ENCODE assay signal across 8 cellular contexts in the genomic region with DNA sequence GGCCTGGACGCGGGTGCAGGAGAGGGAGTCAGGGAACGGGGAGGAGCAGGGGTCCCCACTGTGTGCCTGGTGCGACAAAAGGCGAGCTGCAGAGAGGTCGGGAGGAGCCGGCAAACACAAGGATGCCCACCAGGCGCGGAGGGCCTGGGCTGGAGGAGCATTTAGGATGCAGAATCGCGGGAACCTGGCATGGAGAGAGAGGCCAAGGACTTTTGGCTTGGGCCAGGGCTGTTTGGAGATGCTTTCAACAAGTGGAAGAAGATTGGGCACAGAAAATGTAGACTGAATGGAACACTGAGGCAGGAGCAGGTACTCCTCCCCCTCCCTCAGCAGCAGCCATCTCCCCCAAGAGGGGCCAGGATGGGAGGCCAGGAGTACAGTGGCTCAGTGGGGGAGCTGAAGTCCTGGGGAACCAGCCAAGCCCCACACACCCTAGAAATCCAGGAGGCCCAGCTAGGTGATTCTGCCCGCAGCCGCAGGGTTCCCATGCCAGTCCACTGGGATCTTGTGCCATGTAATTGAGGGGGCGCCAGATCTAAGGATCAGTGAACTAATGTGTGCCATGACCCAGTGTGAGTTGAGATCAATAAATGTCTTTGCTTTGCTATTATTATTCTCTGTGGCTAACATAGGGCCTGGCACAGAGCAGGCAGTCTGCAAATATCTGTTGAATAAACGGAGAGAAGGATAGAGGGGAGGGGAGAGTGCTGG. TPM values are rescaled to one million over a fixed set of nuclear protein-coding genes. Genes with fewer than 3 reads are reported as not detected.
A peak's percentile ranks its signal among the peaks of the same experiment; 100 is the strongest.
DNase-seq lines count a peak whose midpoint lies in the region; ATAC-seq and TF ChIP-seq lines count a peak whose summit lies in the region.

No MANE protein-coding gene starts in this region.

- TF ChIP-seq CTCF in Panc1 (IDR thresholded peaks at IDR 0.05) (no peak), fibroblast of lung (conservative IDR thresholded peaks at IDR 0.05 in 1 of 2, IDR thresholded peaks at IDR 0.05 in 1 of 2; ENCODE audit: low read depth in 1 of 2, low read length in 2 of 2) (no peak), prostate gland (IDR thresholded peaks at IDR 0.05) (no peak)

- no peaks in the 10 kb centered on the region for H4K20me1 ChIP-seq in fibroblast of lung (ENCODE audit: control insufficient read depth, extremely low read depth, insufficient read depth, low read length)

- H3K27me3 ChIP-seq in Panc1 (ENCODE audit: control insufficient read depth, insufficient read depth, low read length) (no peaks in the 10 kb centered on the region), fibroblast of lung (ENCODE audit: control insufficient read depth, insufficient read depth, low read length) (peaks cover 3% of the 10 kb centered on the region), prostate gland (replicated peaks; ENCODE audit: insufficient read depth) (peaks cover 5% of the 10 kb centered on the region)

- H3K36me3 ChIP-seq in Panc1 (ENCODE audit: control insufficient read depth, insufficient read depth, low read length): no peaks in the 10 kb centered on the region
- H3K36me3 ChIP-seq in fibroblast of lung (ENCODE audit: control insufficient read depth, insufficient read depth, low read length): no peaks in the 10 kb centered on the region
- no peaks in the 10 kb centered on the region for H3K36me3 ChIP-seq in prostate gland

- ATAC-seq in Panc1 (no peak), HG02885 (IDR thresholded peaks at IDR 0.05; ENCODE audit: poor library complexity, unreplicated experiment) (no peak)

- H3K4me1 ChIP-seq in Panc1 (ENCODE audit: control insufficient read depth, insufficient read depth, low read length) (peaks cover 3% of the 10 kb centered on the region; the same call in 1 of the 2 replicates), fibroblast of lung (ENCODE audit: control insufficient read depth, extremely low read depth, insufficient read depth, low read length) (peaks cover 5% of the 10 kb centered on the region), prostate gland (replicated peaks) (peaks cover 10% of the 10 kb centered on the region)

- in situ Hi-C loops in Panc1 (cut with HindIII; ENCODE audit: low pct_unique_long_range_greater_than_20kb, low sequenced_read_pairs): no loop called here

- TF ChIP-seq POLR2A in prostate gland (IDR thresholded peaks at IDR 0.05): no peak

- CTCF ChIA-PET in Panc1 (lab: Charles Lee): no interaction called here

- WGBS in prostate gland: 18% methylated on average over 15 of the region's 15 CpGs

- H3K9me3 ChIP-seq in Panc1 (ENCODE audit: control insufficient read depth, insufficient read depth, low read depth, low read length): no peaks in the 10 kb centered on the region
- H3K9me3 ChIP-seq in fibroblast of lung (ENCODE audit: control insufficient read depth, insufficient read depth, low read depth, low read length): no peaks in the 10 kb centered on the region
- H3K9me3 ChIP-seq in prostate gland: no peaks in the 10 kb centered on the region

- peak; percentile 27 for DNase-seq in GM03348 (ENCODE audit: low spot score)
- DNase-seq in Panc1 (ENCODE audit: low read depth, low spot score): no peak
- DNase-seq in fibroblast of lung (ENCODE audit: low read depth in 2 of 2): no peak
- no peak for DNase-seq in prostate gland (ENCODE audit: low spot score)
- no peak for DNase-seq in cerebellar nuclear complex (lab: John Stamatoyannopoulos, UW)
- DNase-seq in iPS-NIHi7 (ENCODE audit: extremely low spot score): no peak
- DNase-seq in NOMO-1 treated with dmso at 0.1 percent for 144 hours (lab: John Stamatoyannopoulos, UW; ENCODE audit: unreplicated experiment): no peak

- intact Hi-C loops in Panc1 (cut with micrococcal nuclease; ENCODE audit: unreplicated experiment): no loop called here
- intact Hi-C loops in prostate gland (cut with DNase I): no loop called here

- POLR2A ChIA-PET in Panc1 (lab: Charles Lee): no interaction called here

- H3K27ac ChIP-seq in Panc1 (ENCODE audit: low read length) (no peak overlapping the region; the same call in 1 of the 2 replicates), fibroblast of lung (ENCODE audit: insufficient read depth, low read length) (no peak overlapping the region), prostate gland (peak overlapping the region; percentile 52 to 59)

- H3K79me2 ChIP-seq in fibroblast of lung (ENCODE audit: control insufficient read depth, insufficient read depth, low read length): no peaks in the 10 kb centered on the region

- H3K4me3 ChIP-seq in Panc1 (ENCODE audit: low read depth in 2 of 2, low read length in 2 of 2): peak overlapping the region; percentile 64 to 81
- H3K4me3 ChIP-seq in fibroblast of lung (replicated peaks in 1 of 4; ENCODE audit: control extremely low read depth in 1 of 4, insufficient read depth in 1 of 4, low read depth in 3 of 4, low read length in 4 of 4): peak overlapping the region; percentile 86 to 95 (median 90)
- H3K4me3 ChIP-seq in prostate gland: peak overlapping the region; percentile 60 to 82

- no TSS peak for BruUV-seq in Panc1 (replicated peaks; lab: Mats Ljungman, UMichigan)

- H3K9ac ChIP-seq in fibroblast of lung (ENCODE audit: insufficient read depth, low read length): peak overlapping the region; percentile 69

- no peak overlapping the region for H2AFZ ChIP-seq in fibroblast of lung (ENCODE audit: low read length)

- H3K4me2 ChIP-seq in fibroblast of lung (ENCODE audit: extremely low read depth, insufficient read depth, low read length): peak overlapping the region; percentile 99

RNA-seq across cellular contexts. Expression of a gene that starts 1.1 kb away (rescaled TPM):
- 0.64 TPM for total RNA-seq in Panc1 (2021; ENCODE audit: unreplicated experiment)
- 0.94 TPM for polyA plus RNA-seq in Panc1 (2012; ENCODE audit: insufficient read length)
- total RNA-seq in fibroblast of lung: 0.26 and 0.66 TPM in 2 replicates
- polyA plus RNA-seq in fibroblast of lung: 0.15 and 2.6 TPM in 2 replicates
- polyA plus RNA-seq in fibroblast of lung (2012): 0.10 and 3.5 TPM in 2 replicates
- polyA minus RNA-seq in fibroblast of lung (ENCODE audit: low replicate concordance): 8.3 TPM in 1 of 2 replicates, not detected in the other
- total RNA-seq in prostate gland: 1 to 10 TPM; 2.6 to 7.3 TPM

RNA-seq across cellular contexts. Expression of a gene that starts 39.4 kb away (rescaled TPM):
- total RNA-seq in Panc1 (2021; ENCODE audit: unreplicated experiment): 4.5 TPM
- polyA plus RNA-seq in Panc1 (2012; ENCODE audit: insufficient read length): 2.2 TPM
- 3.9 and 11.6 TPM in 2 replicates for total RNA-seq in fibroblast of lung
- 0.67 and 3.3 TPM in 2 replicates for polyA plus RNA-seq in fibroblast of lung
- polyA plus RNA-seq in fibroblast of lung (2012): 1.4 and 7.9 TPM in 2 replicates
- 4.5 and 15.2 TPM in 2 replicates for polyA minus RNA-seq in fibroblast of lung (ENCODE audit: low replicate concordance)
- 10 to 100 TPM; 22.4 to 37.5 TPM for total RNA-seq in prostate gland

Comparison
In these comparisons a context has a peak if more than half of its experiments do, and no peak if none do; other contexts are left out.
1. H3K27ac ChIP-seq: peak in prostate gland (2 of 2); none in Panc1 (single experiment) and fibroblast of lung (single experiment).
2. Peak in every context shown above with its lines, with median percentiles within 50 percentile points of each other: H3K4me3 ChIP-seq.